Comparison of ENCODE assay signal across 8 cellular contexts in the genomic region with DNA sequence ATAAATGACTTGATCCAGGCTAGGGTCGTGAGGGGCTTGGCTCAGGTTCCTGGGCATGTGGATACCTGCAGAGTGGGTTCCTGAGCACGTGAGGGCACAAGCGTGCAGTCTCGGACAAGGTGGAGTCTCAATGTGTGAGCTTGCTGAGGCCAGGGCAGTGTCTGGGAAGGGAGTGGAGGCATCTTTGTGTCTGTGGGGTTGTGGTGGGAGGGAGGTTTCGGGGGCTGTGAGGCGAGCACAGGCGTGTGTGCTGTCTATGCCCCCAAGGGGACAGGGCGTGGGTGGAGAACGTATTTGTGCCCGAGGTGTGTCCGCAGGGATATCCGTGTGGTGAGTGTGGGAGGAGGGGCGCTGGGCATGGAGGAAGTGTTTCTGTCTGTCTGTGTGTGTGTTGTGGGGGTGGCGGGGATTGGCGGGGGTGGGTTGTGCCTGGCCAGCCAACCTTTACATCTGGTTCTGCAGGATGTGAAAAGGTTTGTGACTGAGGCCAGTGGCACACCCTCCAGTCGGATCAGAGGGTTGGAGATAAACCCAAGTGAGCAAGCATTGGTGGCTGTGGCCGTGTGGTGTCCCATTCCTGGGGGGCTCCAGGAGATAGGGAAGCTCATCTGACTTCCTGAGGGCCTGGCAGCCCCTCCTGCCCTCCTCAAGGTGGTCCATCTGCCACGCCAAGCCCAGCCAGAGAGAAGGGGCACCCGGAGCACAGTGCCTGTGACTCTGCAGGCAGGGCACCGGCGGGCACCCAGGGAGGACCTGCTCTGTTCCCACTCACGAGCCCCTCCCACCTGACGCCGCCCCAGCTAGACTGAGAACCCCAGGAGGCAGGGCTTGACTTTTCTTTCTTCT. TPM values are rescaled to one million over a fixed set of nuclear protein-coding genes. Genes with fewer than 3 reads are reported as not detected.
DNase-seq lines count a peak whose midpoint lies in the region; ATAC-seq, FAIRE-seq and TF ChIP-seq lines count a peak whose summit lies in the region.
"Had no signal": no experiment of that assay in that cellular context is flagged by ENCODE, and none has a peak within 500 bp of the region (broad histone marks: within the 10 kb centered on the region; RNA-seq: fewer than 3 reads in every experiment).

No MANE protein-coding gene starts in this region.

- no peaks in the 10 kb centered on the region for H3K36me3 ChIP-seq in adipocyte (ENCODE audit: control insufficient read depth, insufficient read depth, low read length, severe bottlenecking)
- no peaks in the 10 kb centered on the region for H3K36me3 ChIP-seq in lung (ENCODE audit: control insufficient read depth in 2 of 2, insufficient read depth in 2 of 2, low read length in 2 of 2)

- FAIRE-seq in urothelium cell line (lab: Jason Lieb, UNC): peak; percentile 82
- FAIRE-seq: islet of Langerhans had no signal

- DNase-seq in KBM-7: peak; percentile 85
- no peak for DNase-seq in adipocyte (ENCODE audit: low read depth)
- DNase-seq in lung (ENCODE audit: low spot score): no peak
- DNase-seq in urothelium cell line (ENCODE audit: low spot score): peak; percentile 63
- DNase-seq in hippocampal formation (lab: John Stamatoyannopoulos, UW): no peak
- no peak for DNase-seq in GM10266 (ENCODE audit: extremely low spot score)

- in situ Hi-C loops in KBM-7 (cut with MboI; ENCODE audit: low pct_unique_long_range_greater_than_20kb, low sequenced_read_pairs): no loop called here

- TF ChIP-seq CTCF in lung (IDR thresholded peaks at IDR 0.05; ENCODE audit: control extremely low read depth, extremely low read depth): no peak
- TF ChIP-seq CTCF in GM10266 (IDR thresholded peaks at IDR 0.05; ENCODE audit: control insufficient read depth, insufficient read depth, low read depth, missing control alignments): no peak

- peak overlapping the region; percentile 57 for H3K9ac ChIP-seq in adipocyte (ENCODE audit: low read length)

- H3K9me3 ChIP-seq in adipocyte (ENCODE audit: control insufficient read depth, low read length) (peaks cover 1% of the 10 kb centered on the region), lung (ENCODE audit: control insufficient read depth in 2 of 2, insufficient read depth in 1 of 2, low read length in 1 of 2) (no peaks in the 10 kb centered on the region)

- peak; percentile 49 for ATAC-seq in GM19351 (IDR thresholded peaks at IDR 0.05; ENCODE audit: unreplicated experiment)
- no peak for ATAC-seq in lung (ENCODE audit: insufficient read depth, low FRiP score)

- WGBS in lung, 2 donors: 25 to 41% methylated on average over 24 of the region's 24 CpGs

- H3K4me1 ChIP-seq in adipocyte (ENCODE audit: control insufficient read depth, insufficient read depth, low read length) (peaks cover 9% of the 10 kb centered on the region), lung (ENCODE audit: control insufficient read depth in 2 of 2, insufficient read depth in 2 of 2, low read length in 2 of 2) (peaks cover 0 to 30% of the 10 kb centered on the region in 2 donors)

- H3K27ac ChIP-seq in lung (ENCODE audit: low read depth in 1 of 2, low read length in 1 of 2): peak overlapping the region; percentile 58 to 95

- H3K27me3 ChIP-seq in adipocyte (replicated peaks; ENCODE audit: control insufficient read depth, insufficient read depth, low read length) (no peaks in the 10 kb centered on the region), lung (ENCODE audit: control insufficient read depth, insufficient read depth) (no peaks in the 10 kb centered on the region)

- H3K4me3 ChIP-seq in adipocyte (ENCODE audit: low read length) (no peak overlapping the region), lung (no peak overlapping the region)

RNA-seq across cellular contexts. Expression of gene ZFP36L2, which starts 57.1 kb away (rescaled TPM):
- total RNA-seq in lung: 100 to 1,000 TPM in 1 of 2 donors, 10 to 100 TPM in 1; 63.1 to 110 TPM
- 10 to 100 TPM; 38.3 to 70.1 TPM for polyA plus RNA-seq in lung

Comparison
In these comparisons a context has a peak if more than half of its experiments do, and no peak if none do; other contexts are left out.
1. DNase-seq: peak in KBM-7 (single experiment) and urothelium cell line (single experiment); none in adipocyte (single experiment), lung (single experiment), hippocampal formation (0 of 2) and GM10266 (single experiment).